ENCODE assay signal across 1 cellular context in the genomic region with DNA sequence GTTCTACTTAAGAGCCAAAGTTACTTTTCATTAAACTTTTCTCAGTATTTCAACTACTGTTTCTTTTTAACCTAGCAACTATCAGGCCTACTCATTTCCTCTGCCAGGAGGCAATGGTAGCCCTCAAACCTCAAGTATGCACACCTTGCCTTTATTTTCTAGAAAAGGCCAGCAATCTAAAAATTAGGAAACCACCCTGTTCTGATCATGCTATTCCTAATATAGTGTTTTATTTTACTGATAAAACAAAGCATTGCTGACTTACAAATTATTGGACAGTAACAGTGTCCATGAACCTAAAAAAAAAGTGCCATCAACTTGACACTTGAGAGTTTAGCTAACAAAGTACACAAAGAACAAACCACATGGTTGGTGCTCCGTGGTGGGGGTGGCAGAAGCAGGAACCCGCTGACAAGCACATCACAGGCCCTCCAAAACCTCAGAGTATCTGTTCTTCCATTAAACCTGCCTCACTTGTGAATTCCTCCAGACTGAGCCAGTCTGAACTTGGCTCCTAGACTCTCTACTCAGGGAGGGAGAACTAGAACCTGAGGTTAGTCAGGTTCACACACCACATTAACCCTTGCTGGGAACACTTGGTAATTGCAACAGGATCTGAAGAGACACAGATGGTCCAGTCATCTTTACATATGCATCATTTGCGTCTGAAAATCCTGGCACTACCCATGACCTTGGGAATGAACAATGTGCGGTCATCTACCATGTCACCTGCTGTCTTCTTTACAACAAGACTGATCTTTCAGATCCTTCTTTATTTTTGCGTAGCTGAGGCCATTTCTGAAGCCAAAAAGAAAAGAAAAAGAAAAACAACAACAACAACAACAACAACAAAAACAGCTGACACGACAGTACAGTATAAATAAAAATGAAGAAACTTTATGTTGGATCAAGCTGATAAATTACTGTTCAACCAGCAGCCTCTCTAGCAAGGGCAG.
A peak's percentile ranks its signal among the peaks of the same experiment; 100 is the strongest.
TF ChIP-seq lines count a peak whose summit lies in the region.

No MANE protein-coding gene starts in this region.

TF ChIP-seq in GM12878, 131 proteins besides CTCF, POLR2A, EP300 and RAD21 (continued from another document and continues in another):
- TF ChIP-seq, protein P1, sequence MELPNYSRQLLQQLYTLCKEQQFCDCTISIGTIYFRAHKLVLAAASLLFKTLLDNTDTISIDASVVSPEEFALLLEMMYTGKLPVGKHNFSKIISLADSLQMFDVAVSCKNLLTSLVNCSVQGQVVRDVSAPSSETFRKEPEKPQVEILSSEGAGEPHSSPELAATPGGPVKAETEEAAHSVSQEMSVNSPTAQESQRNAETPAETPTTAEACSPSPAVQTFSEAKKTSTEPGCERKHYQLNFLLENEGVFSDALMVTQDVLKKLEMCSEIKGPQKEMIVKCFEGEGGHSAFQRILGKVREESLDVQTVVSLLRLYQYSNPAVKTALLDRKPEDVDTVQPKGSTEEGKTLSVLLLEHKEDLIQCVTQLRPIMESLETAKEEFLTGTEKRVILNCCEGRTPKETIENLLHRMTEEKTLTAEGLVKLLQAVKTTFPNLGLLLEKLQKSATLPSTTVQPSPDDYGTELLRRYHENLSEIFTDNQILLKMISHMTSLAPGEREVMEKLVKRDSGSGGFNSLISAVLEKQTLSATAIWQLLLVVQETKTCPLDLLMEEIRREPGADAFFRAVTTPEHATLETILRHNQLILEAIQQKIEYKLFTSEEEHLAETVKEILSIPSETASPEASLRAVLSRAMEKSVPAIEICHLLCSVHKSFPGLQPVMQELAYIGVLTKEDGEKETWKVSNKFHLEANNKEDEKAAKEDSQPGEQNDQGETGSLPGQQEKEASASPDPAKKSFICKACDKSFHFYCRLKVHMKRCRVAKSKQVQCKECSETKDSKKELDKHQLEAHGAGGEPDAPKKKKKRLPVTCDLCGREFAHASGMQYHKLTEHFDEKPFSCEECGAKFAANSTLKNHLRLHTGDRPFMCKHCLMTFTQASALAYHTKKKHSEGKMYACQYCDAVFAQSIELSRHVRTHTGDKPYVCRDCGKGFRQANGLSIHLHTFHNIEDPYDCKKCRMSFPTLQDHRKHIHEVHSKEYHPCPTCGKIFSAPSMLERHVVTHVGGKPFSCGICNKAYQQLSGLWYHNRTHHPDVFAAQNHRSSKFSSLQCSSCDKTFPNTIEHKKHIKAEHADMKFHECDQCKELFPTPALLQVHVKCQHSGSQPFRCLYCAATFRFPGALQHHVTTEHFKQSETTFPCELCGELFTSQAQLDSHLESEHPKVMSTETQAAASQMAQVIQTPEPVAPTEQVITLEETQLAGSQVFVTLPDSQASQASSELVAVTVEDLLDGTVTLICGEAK (IDR thresholded peaks at IDR 0.05; ENCODE audit: borderline replicate concordance) = no peak
- no peak for TF ChIP-seq TARDBP (IDR thresholded peaks at IDR 0.05; ENCODE audit: borderline replicate concordance)
- TF ChIP-seq ZNF384 (IDR thresholded peaks at IDR 0.05; ENCODE audit: borderline replicate concordance, low read depth, low read length) = peak; percentile 23; the same call in 1 of the 2 replicates
- TF ChIP-seq, protein P2, sequence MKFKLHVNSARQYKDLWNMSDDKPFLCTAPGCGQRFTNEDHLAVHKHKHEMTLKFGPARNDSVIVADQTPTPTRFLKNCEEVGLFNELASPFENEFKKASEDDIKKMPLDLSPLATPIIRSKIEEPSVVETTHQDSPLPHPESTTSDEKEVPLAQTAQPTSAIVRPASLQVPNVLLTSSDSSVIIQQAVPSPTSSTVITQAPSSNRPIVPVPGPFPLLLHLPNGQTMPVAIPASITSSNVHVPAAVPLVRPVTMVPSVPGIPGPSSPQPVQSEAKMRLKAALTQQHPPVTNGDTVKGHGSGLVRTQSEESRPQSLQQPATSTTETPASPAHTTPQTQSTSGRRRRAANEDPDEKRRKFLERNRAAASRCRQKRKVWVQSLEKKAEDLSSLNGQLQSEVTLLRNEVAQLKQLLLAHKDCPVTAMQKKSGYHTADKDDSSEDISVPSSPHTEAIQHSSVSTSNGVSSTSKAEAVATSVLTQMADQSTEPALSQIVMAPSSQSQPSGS (IDR thresholded peaks at IDR 0.05; ENCODE audit: low read length) = 0 out of 2 replicates have a peak, but pooled peaks have one; percentile 16
- 0 out of 2 replicates have a peak, but pooled peaks have one; percentile 57 for TF ChIP-seq CHD4 (IDR thresholded peaks at IDR 0.05)
- no peak; the same call in 2 of the 3 replicates for TF ChIP-seq POU2F2 (IDR thresholded peaks at IDR 0.05; ENCODE audit: borderline replicate concordance, low read depth, low read length)
- no peak for TF ChIP-seq GATAD2B (conservative IDR thresholded peaks at IDR 0.05; ENCODE audit: low read depth)
- TF ChIP-seq ZZZ3 (IDR thresholded peaks at IDR 0.05; ENCODE audit: control insufficient read depth, insufficient read length, low read depth) = no peak
- TF ChIP-seq ZBED1 (IDR thresholded peaks at IDR 0.05; ENCODE audit: borderline replicate concordance) = no peak
- no peak for TF ChIP-seq JUNB (IDR thresholded peaks at IDR 0.05)
- TF ChIP-seq, protein P3, sequence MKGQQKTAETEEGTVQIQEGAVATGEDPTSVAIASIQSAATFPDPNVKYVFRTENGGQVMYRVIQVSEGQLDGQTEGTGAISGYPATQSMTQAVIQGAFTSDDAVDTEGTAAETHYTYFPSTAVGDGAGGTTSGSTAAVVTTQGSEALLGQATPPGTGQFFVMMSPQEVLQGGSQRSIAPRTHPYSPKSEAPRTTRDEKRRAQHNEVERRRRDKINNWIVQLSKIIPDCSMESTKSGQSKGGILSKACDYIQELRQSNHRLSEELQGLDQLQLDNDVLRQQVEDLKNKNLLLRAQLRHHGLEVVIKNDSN (IDR thresholded peaks at IDR 0.05; ENCODE audit: borderline replicate concordance, extremely low read length, insufficient read depth, low read depth, low read length) = no peak
- TF ChIP-seq, protein P4, sequence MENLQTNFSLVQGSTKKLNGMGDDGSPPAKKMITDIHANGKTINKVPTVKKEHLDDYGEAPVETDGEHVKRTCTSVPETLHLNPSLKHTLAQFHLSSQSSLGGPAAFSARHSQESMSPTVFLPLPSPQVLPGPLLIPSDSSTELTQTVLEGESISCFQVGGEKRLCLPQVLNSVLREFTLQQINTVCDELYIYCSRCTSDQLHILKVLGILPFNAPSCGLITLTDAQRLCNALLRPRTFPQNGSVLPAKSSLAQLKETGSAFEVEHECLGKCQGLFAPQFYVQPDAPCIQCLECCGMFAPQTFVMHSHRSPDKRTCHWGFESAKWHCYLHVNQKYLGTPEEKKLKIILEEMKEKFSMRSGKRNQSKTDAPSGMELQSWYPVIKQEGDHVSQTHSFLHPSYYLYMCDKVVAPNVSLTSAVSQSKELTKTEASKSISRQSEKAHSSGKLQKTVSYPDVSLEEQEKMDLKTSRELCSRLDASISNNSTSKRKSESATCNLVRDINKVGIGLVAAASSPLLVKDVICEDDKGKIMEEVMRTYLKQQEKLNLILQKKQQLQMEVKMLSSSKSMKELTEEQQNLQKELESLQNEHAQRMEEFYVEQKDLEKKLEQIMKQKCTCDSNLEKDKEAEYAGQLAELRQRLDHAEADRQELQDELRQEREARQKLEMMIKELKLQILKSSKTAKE (IDR thresholded peaks at IDR 0.05; ENCODE audit: low read depth, poor library complexity, severe bottlenecking) = peak; percentile 9
- TF ChIP-seq YBX1 (IDR thresholded peaks at IDR 0.05) = no peak
- TF ChIP-seq MTA2 (IDR thresholded peaks at IDR 0.05; ENCODE audit: low read depth) = 0 out of 2 replicates have a peak, but pooled peaks have one; percentile 24
- TF ChIP-seq NR2C2 (IDR thresholded peaks at IDR 0.05; ENCODE audit: borderline replicate concordance, control insufficient read depth, insufficient read length, low read depth) = no peak
- no peak for TF ChIP-seq TCF12 (IDR thresholded peaks at IDR 0.05; ENCODE audit: low read depth, low read length)
- no peak for TF ChIP-seq LARP7 (IDR thresholded peaks at IDR 0.05)
- 0 out of 2 replicates have a peak, but pooled peaks have one; percentile 48 for TF ChIP-seq MTA3 (IDR thresholded peaks at IDR 0.05; ENCODE audit: borderline replicate concordance, low read length)
- no peak for TF ChIP-seq WRNIP1 (IDR thresholded peaks at IDR 0.05; ENCODE audit: borderline replicate concordance, low read depth, low read length)
- no peak for TF ChIP-seq KDM1A (IDR thresholded peaks at IDR 0.05; ENCODE audit: borderline replicate concordance)
- TF ChIP-seq CREM (IDR thresholded peaks at IDR 0.05; ENCODE audit: low read depth) = no peak
- TF ChIP-seq MXI1 (IDR thresholded peaks at IDR 0.05; ENCODE audit: low read depth, low read length) = 0 out of 2 replicates have a peak, but pooled peaks have one; percentile 17
- no peak for TF ChIP-seq ZNF24 (IDR thresholded peaks at IDR 0.05)
- TF ChIP-seq RCOR1 (conservative IDR thresholded peaks at IDR 0.05; ENCODE audit: low read depth, low read length) = no peak
- no peak for TF ChIP-seq SMARCA5 (IDR thresholded peaks at IDR 0.05)
- no peak for TF ChIP-seq SUPT20H (IDR thresholded peaks at IDR 0.05; ENCODE audit: borderline replicate concordance, control insufficient read depth, low read depth, low read length)
- no peak for TF ChIP-seq NR2F1 (conservative IDR thresholded peaks at IDR 0.05)
- TF ChIP-seq CBFB (IDR thresholded peaks at IDR 0.05; ENCODE audit: low read depth) = no peak
- no peak for TF ChIP-seq HDAC2 (IDR thresholded peaks at IDR 0.05)
- TF ChIP-seq, protein P5, sequence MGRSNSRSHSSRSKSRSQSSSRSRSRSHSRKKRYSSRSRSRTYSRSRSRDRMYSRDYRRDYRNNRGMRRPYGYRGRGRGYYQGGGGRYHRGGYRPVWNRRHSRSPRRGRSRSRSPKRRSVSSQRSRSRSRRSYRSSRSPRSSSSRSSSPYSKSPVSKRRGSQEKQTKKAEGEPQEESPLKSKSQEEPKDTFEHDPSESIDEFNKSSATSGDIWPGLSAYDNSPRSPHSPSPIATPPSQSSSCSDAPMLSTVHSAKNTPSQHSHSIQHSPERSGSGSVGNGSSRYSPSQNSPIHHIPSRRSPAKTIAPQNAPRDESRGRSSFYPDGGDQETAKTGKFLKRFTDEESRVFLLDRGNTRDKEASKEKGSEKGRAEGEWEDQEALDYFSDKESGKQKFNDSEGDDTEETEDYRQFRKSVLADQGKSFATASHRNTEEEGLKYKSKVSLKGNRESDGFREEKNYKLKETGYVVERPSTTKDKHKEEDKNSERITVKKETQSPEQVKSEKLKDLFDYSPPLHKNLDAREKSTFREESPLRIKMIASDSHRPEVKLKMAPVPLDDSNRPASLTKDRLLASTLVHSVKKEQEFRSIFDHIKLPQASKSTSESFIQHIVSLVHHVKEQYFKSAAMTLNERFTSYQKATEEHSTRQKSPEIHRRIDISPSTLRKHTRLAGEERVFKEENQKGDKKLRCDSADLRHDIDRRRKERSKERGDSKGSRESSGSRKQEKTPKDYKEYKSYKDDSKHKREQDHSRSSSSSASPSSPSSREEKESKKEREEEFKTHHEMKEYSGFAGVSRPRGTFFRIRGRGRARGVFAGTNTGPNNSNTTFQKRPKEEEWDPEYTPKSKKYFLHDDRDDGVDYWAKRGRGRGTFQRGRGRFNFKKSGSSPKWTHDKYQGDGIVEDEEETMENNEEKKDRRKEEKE (IDR thresholded peaks at IDR 0.05) = no peak
- TF ChIP-seq RBBP5 (conservative IDR thresholded peaks at IDR 0.05) = no peak
- peak; percentile 52 for TF ChIP-seq EED (IDR thresholded peaks at IDR 0.05; ENCODE audit: low read depth)
- TF ChIP-seq DPF2 (IDR thresholded peaks at IDR 0.05) = no peak
- 0 out of 2 replicates have a peak, but pooled peaks have one; percentile 3 for TF ChIP-seq MEF2A (IDR thresholded peaks at IDR 0.05; ENCODE audit: insufficient read depth, low read depth, low read length)
- no peak for TF ChIP-seq POLR2AphosphoS2 (IDR thresholded peaks at IDR 0.05; ENCODE audit: low read depth, low read length)
- no peak for TF ChIP-seq CREB1 (IDR thresholded peaks at IDR 0.05; ENCODE audit: low read depth)
- TF ChIP-seq, protein P6, sequence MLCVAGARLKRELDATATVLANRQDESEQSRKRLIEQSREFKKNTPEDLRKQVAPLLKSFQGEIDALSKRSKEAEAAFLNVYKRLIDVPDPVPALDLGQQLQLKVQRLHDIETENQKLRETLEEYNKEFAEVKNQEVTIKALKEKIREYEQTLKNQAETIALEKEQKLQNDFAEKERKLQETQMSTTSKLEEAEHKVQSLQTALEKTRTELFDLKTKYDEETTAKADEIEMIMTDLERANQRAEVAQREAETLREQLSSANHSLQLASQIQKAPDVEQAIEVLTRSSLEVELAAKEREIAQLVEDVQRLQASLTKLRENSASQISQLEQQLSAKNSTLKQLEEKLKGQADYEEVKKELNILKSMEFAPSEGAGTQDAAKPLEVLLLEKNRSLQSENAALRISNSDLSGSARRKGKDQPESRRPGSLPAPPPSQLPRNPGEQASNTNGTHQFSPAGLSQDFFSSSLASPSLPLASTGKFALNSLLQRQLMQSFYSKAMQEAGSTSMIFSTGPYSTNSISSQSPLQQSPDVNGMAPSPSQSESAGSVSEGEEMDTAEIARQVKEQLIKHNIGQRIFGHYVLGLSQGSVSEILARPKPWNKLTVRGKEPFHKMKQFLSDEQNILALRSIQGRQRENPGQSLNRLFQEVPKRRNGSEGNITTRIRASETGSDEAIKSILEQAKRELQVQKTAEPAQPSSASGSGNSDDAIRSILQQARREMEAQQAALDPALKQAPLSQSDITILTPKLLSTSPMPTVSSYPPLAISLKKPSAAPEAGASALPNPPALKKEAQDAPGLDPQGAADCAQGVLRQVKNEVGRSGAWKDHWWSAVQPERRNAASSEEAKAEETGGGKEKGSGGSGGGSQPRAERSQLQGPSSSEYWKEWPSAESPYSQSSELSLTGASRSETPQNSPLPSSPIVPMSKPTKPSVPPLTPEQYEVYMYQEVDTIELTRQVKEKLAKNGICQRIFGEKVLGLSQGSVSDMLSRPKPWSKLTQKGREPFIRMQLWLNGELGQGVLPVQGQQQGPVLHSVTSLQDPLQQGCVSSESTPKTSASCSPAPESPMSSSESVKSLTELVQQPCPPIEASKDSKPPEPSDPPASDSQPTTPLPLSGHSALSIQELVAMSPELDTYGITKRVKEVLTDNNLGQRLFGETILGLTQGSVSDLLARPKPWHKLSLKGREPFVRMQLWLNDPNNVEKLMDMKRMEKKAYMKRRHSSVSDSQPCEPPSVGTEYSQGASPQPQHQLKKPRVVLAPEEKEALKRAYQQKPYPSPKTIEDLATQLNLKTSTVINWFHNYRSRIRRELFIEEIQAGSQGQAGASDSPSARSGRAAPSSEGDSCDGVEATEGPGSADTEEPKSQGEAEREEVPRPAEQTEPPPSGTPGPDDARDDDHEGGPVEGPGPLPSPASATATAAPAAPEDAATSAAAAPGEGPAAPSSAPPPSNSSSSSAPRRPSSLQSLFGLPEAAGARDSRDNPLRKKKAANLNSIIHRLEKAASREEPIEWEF (IDR thresholded peaks at IDR 0.05; ENCODE audit: insufficient replicate concordance, low read depth, low read length) = no peak
- TF ChIP-seq, protein P7, sequence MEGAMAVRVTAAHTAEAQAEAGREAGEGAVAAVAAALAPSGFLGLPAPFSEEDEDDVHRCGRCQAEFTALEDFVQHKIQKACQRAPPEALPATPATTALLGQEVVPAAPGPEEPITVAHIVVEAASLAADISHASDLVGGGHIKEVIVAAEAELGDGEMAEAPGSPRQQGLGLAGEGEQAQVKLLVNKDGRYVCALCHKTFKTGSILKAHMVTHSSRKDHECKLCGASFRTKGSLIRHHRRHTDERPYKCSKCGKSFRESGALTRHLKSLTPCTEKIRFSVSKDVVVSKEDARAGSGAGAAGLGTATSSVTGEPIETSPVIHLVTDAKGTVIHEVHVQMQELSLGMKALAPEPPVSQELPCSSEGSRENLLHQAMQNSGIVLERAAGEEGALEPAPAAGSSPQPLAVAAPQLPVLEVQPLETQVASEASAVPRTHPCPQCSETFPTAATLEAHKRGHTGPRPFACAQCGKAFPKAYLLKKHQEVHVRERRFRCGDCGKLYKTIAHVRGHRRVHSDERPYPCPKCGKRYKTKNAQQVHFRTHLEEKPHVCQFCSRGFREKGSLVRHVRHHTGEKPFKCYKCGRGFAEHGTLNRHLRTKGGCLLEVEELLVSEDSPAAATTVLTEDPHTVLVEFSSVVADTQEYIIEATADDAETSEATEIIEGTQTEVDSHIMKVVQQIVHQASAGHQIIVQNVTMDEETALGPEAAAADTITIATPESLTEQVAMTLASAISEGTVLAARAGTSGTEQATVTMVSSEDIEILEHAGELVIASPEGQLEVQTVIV (IDR thresholded peaks at IDR 0.05; ENCODE audit: borderline replicate concordance, partially characterized antibody) = no peak
